ENCODE assay signal across 8 cellular contexts in the genomic region with DNA sequence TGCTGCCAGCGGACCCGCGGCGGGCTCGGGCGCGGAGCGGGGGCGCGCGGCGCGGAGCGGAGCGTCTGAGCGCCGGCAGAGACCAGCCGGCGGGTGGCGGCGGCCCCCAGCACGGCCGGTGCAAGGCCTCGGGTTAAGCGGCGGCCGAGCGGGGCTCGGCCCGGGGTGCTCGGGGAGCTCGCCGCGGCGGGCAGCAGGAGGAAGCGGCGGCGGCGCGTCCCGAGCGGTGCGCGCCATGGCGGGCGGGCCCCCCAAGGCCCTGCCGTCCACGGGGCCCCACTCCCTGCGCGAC. TPM values are rescaled to one million over a fixed set of nuclear protein-coding genes. Genes with fewer than 3 reads are reported as not detected.
DNase-seq lines count a peak whose midpoint lies in the region; ATAC-seq and TF ChIP-seq lines count a peak whose summit lies in the region.

No MANE protein-coding gene starts in this region.

- peak overlapping the region; percentile 88 for H2AFZ ChIP-seq in parathyroid adenoma

- no peaks in the 10 kb centered on the region for H3K9me3 Mint-ChIP-seq in chondrocyte (ENCODE audit: low read depth)

- H3K9ac ChIP-seq in NT2/D1 (ENCODE audit: insufficient read length, low read depth), result peak overlapping the region; percentile 83
- H3K9ac ChIP-seq in parathyroid adenoma, result no peak overlapping the region

- no peak for TF ChIP-seq CTCF in esophagus squamous epithelium (IDR thresholded peaks at IDR 0.05)
- TF ChIP-seq CTCF in parathyroid adenoma (IDR thresholded peaks at IDR 0.05), result no peak
- no peak for TF ChIP-seq CTCF in chondrocyte (IDR thresholded peaks at IDR 0.05)

- no peaks in the 10 kb centered on the region for H3K27me3 Mint-ChIP-seq in chondrocyte (ENCODE audit: low read depth)

- DNase-seq in NT2/D1 (ENCODE audit: low read depth, low spot score) (no peak), esophagus squamous epithelium (lab: John Stamatoyannopoulos, UW) (no peak), chondrocyte (ENCODE audit: low spot score) (no peak), NCI-H2029 (lab: John Stamatoyannopoulos, UW) (no peak)

- H3K36me3 ChIP-seq in NT2/D1 (ENCODE audit: insufficient read depth, insufficient read length, low read length) (no peaks in the 10 kb centered on the region), esophagus squamous epithelium (no peaks in the 10 kb centered on the region), parathyroid adenoma (ENCODE audit: control insufficient read depth, insufficient read depth, low read length) (no peaks in the 10 kb centered on the region)

- H3K36me3 Mint-ChIP-seq in chondrocyte (ENCODE audit: low read depth), result no peaks in the 10 kb centered on the region

- peak overlapping the region; percentile 80 to 90 (median 87) for H3K27ac ChIP-seq in esophagus squamous epithelium
- no peak overlapping the region for H3K27ac ChIP-seq in parathyroid adenoma

- H3K4me3 Mint-ChIP-seq in chondrocyte (ENCODE audit: unreplicated experiment), result no peak overlapping the region

- H3K4me3 ChIP-seq in GM08714 (ENCODE audit: low read length) (peak overlapping the region; percentile 59; the same call in 1 of the 2 replicates), NT2/D1 (ENCODE audit: insufficient read length, low read depth) (peak overlapping the region; percentile 83), esophagus squamous epithelium (peak overlapping the region; percentile 78 to 97 (median 92)), parathyroid adenoma (ENCODE audit: low read depth, low read length) (peak overlapping the region; percentile 79)

- H3K9me3 ChIP-seq in NT2/D1 (ENCODE audit: insufficient read depth, low read length) (no peaks in the 10 kb centered on the region), esophagus squamous epithelium (no peaks in the 10 kb centered on the region), parathyroid adenoma (ENCODE audit: control insufficient read depth, low read length) (no peaks in the 10 kb centered on the region)

- TF ChIP-seq POLR2A in esophagus squamous epithelium (IDR thresholded peaks at IDR 0.05), result no peak

- peaks cover 54% of the 10 kb centered on the region for H3K4me1 Mint-ChIP-seq in chondrocyte (ENCODE audit: low read depth)

- no peak overlapping the region for H3K27ac Mint-ChIP-seq in chondrocyte (ENCODE audit: unreplicated experiment)

- WGBS in esophagus squamous epithelium, 2 donors, result no CpG with 5 or more reads among the region's 50 CpGs

- H3K4me1 ChIP-seq in NT2/D1 (ENCODE audit: insufficient read depth, insufficient read length), result peaks cover 8% of the 10 kb centered on the region
- peaks cover 29 to 60% (median 43%) of the 10 kb centered on the region in 3 donors for H3K4me1 ChIP-seq in esophagus squamous epithelium
- no peaks in the 10 kb centered on the region for H3K4me1 ChIP-seq in parathyroid adenoma

- intact Hi-C loops in esophagus squamous epithelium (cut with DNase I), result no loop called here

- peaks cover 6% of the 10 kb centered on the region for H3K79me2 ChIP-seq in parathyroid adenoma

- peak overlapping the region; percentile 96 for H3K4me2 ChIP-seq in parathyroid adenoma (ENCODE audit: low read length)

- ATAC-seq in GM19023 (IDR thresholded peaks at IDR 0.05; ENCODE audit: unreplicated experiment), result no peak
- ATAC-seq in HG03432 (IDR thresholded peaks at IDR 0.05; ENCODE audit: unreplicated experiment), result no peak

- peaks cover 9% of the 10 kb centered on the region for H3K27me3 ChIP-seq in NT2/D1 (ENCODE audit: insufficient read depth, insufficient read length)
- H3K27me3 ChIP-seq in esophagus squamous epithelium, result no peaks in the 10 kb centered on the region
- no peaks in the 10 kb centered on the region for H3K27me3 ChIP-seq in parathyroid adenoma (ENCODE audit: control insufficient read depth, insufficient read depth, low read length)

RNA-seq across cellular contexts. Expression of a gene that starts 0.2 kb away (rescaled TPM):
- total RNA-seq in esophagus squamous epithelium (10 to 100 TPM in 1 of 4 donors, 1 to 10 TPM in 3; 4.8 to 10.2 (median 9.3) TPM), chondrocyte (14.5 to 20.1 TPM (median 19.9 TPM) in 3 replicates)

RNA-seq across cellular contexts. Expression of a gene that starts 32.8 kb away (rescaled TPM):
- total RNA-seq in esophagus squamous epithelium (10 to 100 TPM in 3 of 4 donors, 1 to 10 TPM in 1; 8.1 to 14.9 (median 12.5) TPM), chondrocyte (20.6 to 22.7 TPM (median 22.0 TPM) in 3 replicates)
